24 cellular contexts compared by ENCODE assay signal in genomic region chr10:71204746-71205145, GRCh38.
"Had no signal": no experiment of that assay in that cellular context is flagged by ENCODE, and none has a peak within 500 bp of the region (broad histone marks: within the 10 kb centered on the region; RNA-seq: fewer than 3 reads in every experiment).

No MANE protein-coding gene starts in this region.

- H3K9me3 Mint-ChIP-seq: natural killer cell; stimulated activated memory B cell treated with anti-CD40 and anti-IgM and Interleukin-4, amounts not matched to agents 10 μg/mL and 1 μg/mL and 100 μg/mL, for 72 hours; type B pancreatic cell had no signal

- H3K27ac ChIP-seq: dorsolateral prefrontal cortex, epithelial cell of prostate, foreskin keratinocyte, gastroesophageal sphincter, heart left ventricle, left lung, ovary, psoas muscle, skin epidermis, spleen, testis, tibial artery had no signal

- H3K4me1 Mint-ChIP-seq: natural killer cell; stimulated activated memory B cell treated with anti-CD40 and anti-IgM and Interleukin-4, amounts not matched to agents 10 μg/mL and 1 μg/mL and 100 μg/mL, for 72 hours had no signal

- DNase-seq: dorsolateral prefrontal cortex; effector CD4-positive, alpha-beta T cell; heart left ventricle; hippocampal formation; left cardiac atrium; left lung; natural killer cell; occipital lobe; ovary; psoas muscle; right cardiac atrium; spleen; stimulated activated CD4-positive, alpha-beta T cell treated with anti-CD3 and anti-CD28 coated beads, Interleukin-4, amount 100 ng/mL, for 4 hours; stimulated activated naive CD8-positive, alpha-beta T cell treated with anti-CD3 and anti-CD28 coated beads, Interleukin-15, Interleukin-2, amounts not matched to agents 100 U/mL and 50 U/mL, for 24 hours; substantia nigra; testis; tibial artery had no signal

- H3K4me1 ChIP-seq: foreskin keratinocyte, psoas muscle, testis had no signal

- H3K36me3 ChIP-seq: gastroesophageal sphincter, heart left ventricle, left lung, ovary, spleen, tibial artery had no signal

- ATAC-seq: esophagus mucosa; foreskin keratinocyte; gastroesophageal sphincter; heart left ventricle; left cardiac atrium; left lung; natural killer cell; psoas muscle; right cardiac atrium; stimulated activated memory B cell treated with anti-CD40 and anti-IgM and Interleukin-4, amounts not matched to agents 10 μg/mL and 1 μg/mL and 100 μg/mL, for 72 hours; stimulated activated naive CD8-positive, alpha-beta T cell treated with anti-CD3 and anti-CD28 coated beads, Interleukin-15, Interleukin-2, amounts not matched to agents 100 U/mL and 50 U/mL, for 24 hours had no signal

- H3K27ac Mint-ChIP-seq: natural killer cell; stimulated activated memory B cell treated with anti-CD40 and anti-IgM and Interleukin-4, amounts not matched to agents 10 μg/mL and 1 μg/mL and 100 μg/mL, for 72 hours; type B pancreatic cell had no signal

- H3K27me3 ChIP-seq: ovary, testis had no signal

- H3K4me3 Mint-ChIP-seq: natural killer cell; stimulated activated memory B cell treated with anti-CD40 and anti-IgM and Interleukin-4, amounts not matched to agents 10 μg/mL and 1 μg/mL and 100 μg/mL, for 72 hours; type B pancreatic cell had no signal

- H3K4me3 ChIP-seq: dorsolateral prefrontal cortex, gastroesophageal sphincter, heart left ventricle, left lung, ovary, psoas muscle, skin epidermis, spleen, testis, tibial artery had no signal

- H3K9me3 ChIP-seq: gastroesophageal sphincter, heart left ventricle, left lung, ovary, psoas muscle, testis, tibial artery had no signal

- H3K36me3 Mint-ChIP-seq: natural killer cell; stimulated activated memory B cell treated with anti-CD40 and anti-IgM and Interleukin-4, amounts not matched to agents 10 μg/mL and 1 μg/mL and 100 μg/mL, for 72 hours; type B pancreatic cell had no signal
